7 cellular contexts compared by ENCODE assay signal in the genomic region with DNA sequence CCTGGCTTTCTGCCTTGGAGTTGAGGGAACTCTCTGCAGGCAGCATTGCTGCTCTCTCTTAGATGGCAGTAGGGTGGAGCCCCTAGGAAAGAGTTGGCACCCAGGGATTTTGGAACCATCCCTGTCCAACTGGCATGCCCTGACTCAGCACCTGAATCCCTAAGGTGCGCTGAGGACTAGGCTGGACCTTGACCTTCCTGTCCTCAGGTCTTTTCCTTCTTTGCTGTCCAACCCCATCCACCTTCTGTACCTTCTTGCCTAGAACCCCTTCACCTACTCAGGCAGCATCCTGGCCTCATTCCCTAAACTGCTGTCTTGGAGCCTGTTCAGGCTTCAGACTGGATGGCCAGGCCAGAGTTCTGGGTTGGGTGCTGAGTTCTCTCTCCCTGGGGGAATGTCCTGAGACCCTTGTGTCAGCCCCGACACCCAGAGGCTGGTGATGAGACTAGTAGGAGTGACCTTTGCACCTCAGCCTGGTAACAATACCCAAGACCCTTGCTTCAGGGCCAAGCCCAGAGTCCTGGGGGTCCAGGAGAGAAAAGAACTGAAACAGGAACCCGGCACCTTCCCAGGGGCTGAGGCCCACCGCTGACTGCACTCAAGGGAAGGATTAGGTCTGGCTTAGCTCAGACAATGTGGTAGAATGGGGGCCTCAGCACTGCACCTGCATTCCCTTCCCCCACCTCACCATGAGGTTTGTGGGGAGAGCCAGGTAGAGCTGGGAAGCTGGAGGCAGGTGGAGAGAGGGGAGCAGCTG. TPM values are rescaled to one million over a fixed set of nuclear protein-coding genes. Genes with fewer than 3 reads are reported as not detected.
DNase-seq lines count a peak whose midpoint lies in the region; ATAC-seq and TF ChIP-seq lines count a peak whose summit lies in the region.

No MANE protein-coding gene starts in this region.

- H3K9me3 ChIP-seq in stomach smooth muscle (ENCODE audit: control insufficient read depth in 2 of 2, low read length in 2 of 2) (no peaks in the 10 kb centered on the region), HAP-1 (no peaks in the 10 kb centered on the region)

- H3K36me3 ChIP-seq in stomach smooth muscle (ENCODE audit: control insufficient read depth in 2 of 2, insufficient read depth in 2 of 2, low read length in 2 of 2) (peaks cover 0 to 2% of the 10 kb centered on the region in 2 donors), HAP-1 (replicated peaks) (no peaks in the 10 kb centered on the region)

- H3K4me3 Mint-ChIP-seq in HFFc6 (no peak overlapping the region), activated B cell treated with CpG ODN at 0.5 μM for 24 hours (peak overlapping the region; percentile 24)

- POLR2A ChIA-PET in activated B cell treated with CpG ODN at 0.5 μM for 24 hours (lab: Charles Lee): interaction anchor here (0.5 to 26.3 kb wide), 14 partner anchors 11 to 150 kb away, joined by 3 to 1307 read pairs (median 7); a partner anchor contains a TSS

- H3K27ac Mint-ChIP-seq in HFFc6 (peak overlapping the region; percentile 100), activated B cell treated with CpG ODN at 0.5 μM for 24 hours (peak overlapping the region; percentile 90)

- ATAC-seq in activated B cell treated with CpG ODN at 0.5 μM for 24 hours (ENCODE audit: low read depth): no peak
- peak; percentile 17 for ATAC-seq in left colon

- CTCF ChIA-PET in activated B cell treated with CpG ODN at 0.5 μM for 24 hours (lab: Charles Lee): interaction anchor here (0.7 to 10.1 kb wide), 9 partner anchors 9 to 261 kb away, joined by 3 to 735 read pairs (median 4); a partner anchor contains a TSS

- no peaks in the 10 kb centered on the region for H3K9me3 Mint-ChIP-seq in HFFc6
- no peaks in the 10 kb centered on the region for H3K9me3 Mint-ChIP-seq in activated B cell treated with CpG ODN at 0.5 μM for 24 hours

- in situ Hi-C loops in HAP-1 (cut with MboI; ENCODE audit: low sequenced_read_pairs): no loop called here

- TF ChIP-seq CTCF in HFFc6 (IDR thresholded peaks at IDR 0.05) (no peak), activated B cell treated with CpG ODN at 0.5 μM for 24 hours (IDR thresholded peaks at IDR 0.05) (no peak), lower leg skin (IDR thresholded peaks at IDR 0.05) (no peak)

- H3K4me1 Mint-ChIP-seq in HFFc6 (ENCODE audit: low read depth) (peaks cover 63% of the 10 kb centered on the region), activated B cell treated with CpG ODN at 0.5 μM for 24 hours (peaks cover 70% of the 10 kb centered on the region)

- no peaks in the 10 kb centered on the region for H3K27me3 ChIP-seq in stomach smooth muscle (ENCODE audit: control insufficient read depth in 1 of 2, insufficient read depth in 2 of 2, low read length in 2 of 2)
- no peaks in the 10 kb centered on the region for H3K27me3 ChIP-seq in HAP-1 (ENCODE audit: low read depth)

- H3K4me3 ChIP-seq in stomach smooth muscle (ENCODE audit: low read length in 2 of 2) (no peak overlapping the region), HAP-1 (no peak overlapping the region), lower leg skin (ENCODE audit: low read depth, poor library complexity, severe bottlenecking) (no peak overlapping the region)

- intact Hi-C loops in activated B cell treated with CpG ODN at 0.5 μM for 24 hours (cut with micrococcal nuclease) (loop anchor here (10.0 kb wide), 1 partner anchor 359 kb away; no protein-coding TSS in a partner anchor), left colon (cut with DNase I, micrococcal nuclease) (loop anchor here in 1 of 2 donors (2.0 kb wide), 1 partner anchor 27 kb away; no protein-coding TSS in a partner anchor), lower leg skin (cut with DNase I; ENCODE audit: low total_unique reads) (no loop called here)

- H3K27me3 Mint-ChIP-seq in HFFc6 (ENCODE audit: insufficient read depth) (peaks cover 5% of the 10 kb centered on the region), activated B cell treated with CpG ODN at 0.5 μM for 24 hours (no peaks in the 10 kb centered on the region)

- H3K27ac ChIP-seq in stomach smooth muscle (ENCODE audit: low read length): peak overlapping the region; percentile 99

- H3K36me3 Mint-ChIP-seq in HFFc6 (ENCODE audit: low read depth) (no peaks in the 10 kb centered on the region), activated B cell treated with CpG ODN at 0.5 μM for 24 hours (ENCODE audit: low read depth) (peaks cover 16% of the 10 kb centered on the region)

- H3K9ac ChIP-seq in stomach smooth muscle (ENCODE audit: low read length in 2 of 2): peak overlapping the region; percentile 51 to 92

- no peak for TF ChIP-seq POLR2A in lower leg skin (IDR thresholded peaks at IDR 0.05)

- 63 to 65% methylated on average over 4 of the region's 4 CpGs for WGBS in lower leg skin, 2 donors

- no peak for DNase-seq in HFFc6
- DNase-seq in activated B cell treated with CpG ODN at 0.5 μM for 24 hours: no peak
- peak in 1 of 2 donors; percentile 58 for DNase-seq in left colon
- no peak for DNase-seq in HAP-1 (ENCODE audit: low spot score in 2 of 2)
- DNase-seq in LoVo (ENCODE audit: low spot score): no peak
- DNase-seq in lower leg skin (ENCODE audit: low spot score in 2 of 2): no peak

- H3K4me1 ChIP-seq in stomach smooth muscle (ENCODE audit: control insufficient read depth, insufficient read depth, low read length) (peaks cover 67% of the 10 kb centered on the region), HAP-1 (peaks cover 7% of the 10 kb centered on the region; the same call in 1 of the 2 replicates)

RNA-seq across cellular contexts. Expression of a gene that starts 2.6 kb away (rescaled TPM):
- 10 to 100 TPM; 69.1 to 80.7 (median 70.9) TPM for total RNA-seq in HFFc6 (2021; fragmentation: NEBNext Ultra II Directional; extraction: Animal tissue kit (Norgen Biotek cat#: 25700))
- 166 and 169 TPM in 2 replicates for total RNA-seq in activated B cell treated with CpG ODN at 0.5 μM for 24 hours
- 100 to 1,000 TPM; 237 to 262 TPM for total RNA-seq in left colon
- total RNA-seq in lower leg skin: 100 to 1,000 TPM in 1 of 4 donors, 10 to 100 TPM in 3; 82.3 to 126 (median 86.4) TPM

RNA-seq across cellular contexts. Expression of a gene that starts 17.4 kb away (rescaled TPM):
- total RNA-seq in HFFc6 (2021; fragmentation: NEBNext Ultra II Directional; extraction: Animal tissue kit (Norgen Biotek cat#: 25700)): 10 to 100 TPM in 4 of 6 experiments, 1 to 10 TPM in 2; 8.9 to 12.8 (median 10.5) TPM
- total RNA-seq in activated B cell treated with CpG ODN at 0.5 μM for 24 hours: 28.2 and 30.7 TPM in 2 replicates
- 1 to 10 TPM; 2.2 to 2.4 TPM for total RNA-seq in left colon
- total RNA-seq in lower leg skin: 1 to 10 TPM; 2.2 to 3.3 (median 2.5) TPM

RNA-seq across cellular contexts. Expression of a gene that starts 35.8 kb away (rescaled TPM):
- total RNA-seq in HFFc6 (2021; fragmentation: NEBNext Ultra II Directional; extraction: Animal tissue kit (Norgen Biotek cat#: 25700)): 10 to 100 TPM in 1 of 6 experiments, 1 to 10 TPM in 5; 7.6 to 10.3 (median 8.8) TPM
- total RNA-seq in activated B cell treated with CpG ODN at 0.5 μM for 24 hours (30.4 and 35.2 TPM in 2 replicates), left colon (10 to 100 TPM; 27.4 to 40.6 TPM), lower leg skin (10 to 100 TPM; 24.9 to 28.5 (median 27.2) TPM)

RNA-seq across cellular contexts. Expression of a gene that starts 45.7 kb away (rescaled TPM):
- total RNA-seq in HFFc6 (2021; fragmentation: NEBNext Ultra II Directional; extraction: Animal tissue kit (Norgen Biotek cat#: 25700)): 100 to 1,000 TPM; 162 to 191 (median 180) TPM
- 349 and 354 TPM in 2 replicates for total RNA-seq in activated B cell treated with CpG ODN at 0.5 μM for 24 hours
- 100 to 1,000 TPM; 214 to 243 TPM for total RNA-seq in left colon
- 100 to 1,000 TPM; 101 to 160 (median 143) TPM for total RNA-seq in lower leg skin

RNA-seq across cellular contexts. Expression of a gene that starts 47.9 kb away (rescaled TPM):
- not detected for total RNA-seq in HFFc6 (2021; fragmentation: NEBNext Ultra II Directional; extraction: Animal tissue kit (Norgen Biotek cat#: 25700))
- total RNA-seq in activated B cell treated with CpG ODN at 0.5 μM for 24 hours: 158 and 163 TPM in 2 replicates
- 1 to 10 TPM; 3.0 to 4.2 TPM for total RNA-seq in left colon
- 1 to 10 TPM in 2 of 4 donors, under 1 TPM in 2; 0.71 to 1.3 (median 0.97) TPM for total RNA-seq in lower leg skin
